Comparison of ENCODE assay signal across 8 cellular contexts in the genomic region with DNA sequence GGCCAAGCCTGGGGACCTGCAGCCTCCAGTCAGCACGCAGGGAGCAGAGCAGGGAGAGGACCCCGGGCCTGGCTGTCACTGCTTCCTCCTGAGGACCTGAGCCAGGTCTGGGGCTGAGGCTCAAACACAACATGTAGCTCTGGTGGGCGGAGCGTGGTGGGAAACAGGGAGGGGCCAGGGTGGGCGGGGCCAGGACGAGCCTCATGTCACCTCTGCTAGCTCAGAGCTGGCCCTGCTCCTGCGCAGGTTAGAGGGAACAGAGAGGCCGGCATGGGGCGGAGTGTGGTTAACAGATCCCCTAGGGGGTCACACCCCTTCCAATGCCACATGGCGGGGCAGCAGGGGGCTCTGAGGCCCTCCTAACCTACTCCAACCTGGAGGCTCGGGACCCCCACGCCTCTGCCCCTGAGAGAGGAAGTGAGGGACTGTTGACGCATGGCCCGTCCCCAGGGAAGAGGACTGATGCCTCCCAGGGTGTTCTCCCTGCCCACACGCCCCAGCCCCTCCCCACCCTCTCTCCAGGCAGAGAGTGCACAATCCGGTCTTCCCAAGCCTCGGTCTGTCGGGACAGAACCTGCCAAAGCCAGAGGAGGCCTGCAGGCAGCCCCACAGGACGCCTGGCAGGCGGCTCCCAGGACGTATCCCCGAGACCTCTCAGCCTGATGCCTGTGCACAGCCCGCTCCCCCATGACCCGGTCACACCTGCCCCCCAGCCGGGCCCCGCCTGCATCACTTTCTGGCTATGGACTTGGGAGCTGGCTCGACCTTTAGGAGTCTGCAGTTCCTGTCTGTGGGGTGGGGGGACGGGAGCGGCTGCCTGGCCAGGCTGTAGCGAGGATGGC. TPM values are rescaled to one million over a fixed set of nuclear protein-coding genes. Genes with fewer than 3 reads are reported as not detected.
DNase-seq lines count a peak whose midpoint lies in the region; ATAC-seq and TF ChIP-seq lines count a peak whose summit lies in the region.

No MANE protein-coding gene starts in this region.

- peak overlapping the region; percentile 64 for H3K27ac ChIP-seq in foreskin keratinocyte

- DNase-seq in BE2C = peak; percentile 62
- DNase-seq in foreskin keratinocyte = peak in 1 of 2 donors; percentile 46
- DNase-seq in stimulated activated naive CD4-positive, alpha-beta T cell (lab: John Stamatoyannopoulos, UW) = peak in 4 of 6 experiments; percentile 9 to 19 (median 14)
- no peak for DNase-seq in putamen (ENCODE audit: low spot score)

- ATAC-seq in GM18502 (IDR thresholded peaks at IDR 0.05; ENCODE audit: poor library complexity, unreplicated experiment) (peak; percentile 43), SK-N-SH treated with all-trans-retinoic acid at 6 μM for 48 hours (peak; percentile 11; the same call in 2 of the 3 replicates), foreskin keratinocyte (peak; percentile 22), HG03460 (IDR thresholded peaks at IDR 0.05; ENCODE audit: unreplicated experiment) (no peak), GM18873 (IDR thresholded peaks at IDR 0.05; ENCODE audit: low FRiP score, unreplicated experiment) (no peak)

- peaks cover 11% of the 10 kb centered on the region for H3K27me3 ChIP-seq in BE2C
- no peaks in the 10 kb centered on the region for H3K27me3 ChIP-seq in foreskin keratinocyte

- H3K36me3 ChIP-seq in BE2C = no peaks in the 10 kb centered on the region

- H3K9me3 ChIP-seq in BE2C = no peaks in the 10 kb centered on the region

- TF ChIP-seq CTCF in BE2C (IDR thresholded peaks at IDR 0.05; ENCODE audit: low read depth, low read length) (no peak), foreskin keratinocyte (conservative IDR thresholded peaks at IDR 0.05) (no peak)

- H3K4me1 ChIP-seq in BE2C (peaks cover 26% of the 10 kb centered on the region), foreskin keratinocyte (peaks cover 15% of the 10 kb centered on the region)

- H3K4me3 ChIP-seq in BE2C (ENCODE audit: low read depth, low read length) = peak overlapping the region; percentile 31

TF ChIP-seq in SK-N-SH treated with all-trans-retinoic acid at 6 μM for 48 hours, 23 proteins besides CTCF, POLR2A, EP300 and RAD21:
- TF ChIP-seq ZNF565 (CRISPR knock-in tag; conservative IDR thresholded peaks at IDR 0.05; ENCODE audit: low read depth) = no peak

RNA-seq across cellular contexts. Expression of gene PIEZO1, which starts 15.2 kb away (rescaled TPM):
- polyA plus RNA-seq in BE2C (2012; ENCODE audit: insufficient read depth, insufficient read length, low read depth) = 21.7 TPM
- total RNA-seq in foreskin keratinocyte = 184 and 213 TPM in 2 replicates
- 190 and 238 TPM in 2 replicates for polyA plus RNA-seq in foreskin keratinocyte

RNA-seq across cellular contexts. Expression of gene CDT1, which starts 33.8 kb away (rescaled TPM):
- polyA plus RNA-seq in BE2C (2012; ENCODE audit: insufficient read depth, insufficient read length, low read depth) = 27.8 TPM
- 24.1 and 26.3 TPM in 2 replicates for total RNA-seq in foreskin keratinocyte
- polyA plus RNA-seq in foreskin keratinocyte = 27.5 and 27.9 TPM in 2 replicates

RNA-seq across cellular contexts. Expression of gene APRT, which starts 41.9 kb away (rescaled TPM):
- polyA plus RNA-seq in BE2C (2012; ENCODE audit: insufficient read depth, insufficient read length, low read depth) = 391 TPM
- 174 and 188 TPM in 2 replicates for total RNA-seq in foreskin keratinocyte
- polyA plus RNA-seq in foreskin keratinocyte = 312 and 330 TPM in 2 replicates

Comparison
In these comparisons a context has a peak if more than half of its experiments do, and no peak if none do; other contexts are left out.
1. ATAC-seq: peak in GM18502 (single experiment), SK-N-SH treated with all-trans-retinoic acid at 6 μM for 48 hours (single experiment) and foreskin keratinocyte (single experiment); none in HG03460 (single experiment) and GM18873 (single experiment).